1 cellular context compared by ENCODE assay signal in genomic region chr19:48754950-48755645, GRCh38.
TF ChIP-seq lines count a peak whose summit lies in the region.

Gene FGF21 (plus strand): TSS chr19:48755524. CDS start chr19:48756237, 713 bp downstream.

TF ChIP-seq in IMR-90, 13 proteins besides CTCF, POLR2A, EP300 and RAD21:
- no peak for TF ChIP-seq NFE2L2 (IDR thresholded peaks at IDR 0.05; ENCODE audit: low read depth, low read length)
